Comparison of ENCODE assay signal across 1 cellular context in the genomic region with DNA sequence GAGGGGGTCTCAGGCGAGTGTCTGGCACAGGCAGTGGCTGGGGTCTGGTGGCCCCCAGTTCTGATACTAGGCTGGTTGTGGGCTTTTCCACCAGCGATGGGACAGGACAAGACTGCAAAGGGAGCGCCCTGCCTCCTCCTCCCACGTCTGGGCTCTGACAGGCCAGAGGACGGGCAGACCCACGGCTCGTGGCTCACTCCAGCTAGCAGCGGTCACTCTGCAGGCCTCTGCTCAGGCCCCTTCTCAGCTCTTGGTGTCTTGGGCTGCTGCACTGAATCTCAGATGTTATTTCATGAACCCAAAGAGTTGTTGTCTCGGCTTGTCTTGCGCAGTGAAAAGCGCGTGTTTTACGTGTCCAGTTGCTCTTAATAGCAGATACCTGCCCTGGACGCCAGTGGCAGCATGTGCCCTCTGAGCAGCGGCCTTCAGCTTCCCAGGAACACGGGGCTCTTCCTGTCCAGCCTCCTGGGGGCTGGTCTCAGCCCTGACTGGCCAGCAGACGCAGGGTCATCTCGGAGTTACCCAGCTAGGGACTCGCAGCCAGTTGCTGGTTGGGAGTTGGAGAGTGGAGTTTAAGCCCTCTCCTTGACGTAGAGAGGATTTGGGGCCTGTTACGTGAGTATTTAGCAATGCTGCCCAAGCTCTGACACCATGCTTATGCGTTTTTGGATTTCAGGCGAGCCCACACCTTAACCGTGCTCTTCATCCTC.
TF ChIP-seq lines count a peak whose summit lies in the region.

No MANE protein-coding gene starts in this region.

TF ChIP-seq in A549, 52 proteins besides CTCF, POLR2A, EP300 and RAD21:
- TF ChIP-seq, protein P1, sequence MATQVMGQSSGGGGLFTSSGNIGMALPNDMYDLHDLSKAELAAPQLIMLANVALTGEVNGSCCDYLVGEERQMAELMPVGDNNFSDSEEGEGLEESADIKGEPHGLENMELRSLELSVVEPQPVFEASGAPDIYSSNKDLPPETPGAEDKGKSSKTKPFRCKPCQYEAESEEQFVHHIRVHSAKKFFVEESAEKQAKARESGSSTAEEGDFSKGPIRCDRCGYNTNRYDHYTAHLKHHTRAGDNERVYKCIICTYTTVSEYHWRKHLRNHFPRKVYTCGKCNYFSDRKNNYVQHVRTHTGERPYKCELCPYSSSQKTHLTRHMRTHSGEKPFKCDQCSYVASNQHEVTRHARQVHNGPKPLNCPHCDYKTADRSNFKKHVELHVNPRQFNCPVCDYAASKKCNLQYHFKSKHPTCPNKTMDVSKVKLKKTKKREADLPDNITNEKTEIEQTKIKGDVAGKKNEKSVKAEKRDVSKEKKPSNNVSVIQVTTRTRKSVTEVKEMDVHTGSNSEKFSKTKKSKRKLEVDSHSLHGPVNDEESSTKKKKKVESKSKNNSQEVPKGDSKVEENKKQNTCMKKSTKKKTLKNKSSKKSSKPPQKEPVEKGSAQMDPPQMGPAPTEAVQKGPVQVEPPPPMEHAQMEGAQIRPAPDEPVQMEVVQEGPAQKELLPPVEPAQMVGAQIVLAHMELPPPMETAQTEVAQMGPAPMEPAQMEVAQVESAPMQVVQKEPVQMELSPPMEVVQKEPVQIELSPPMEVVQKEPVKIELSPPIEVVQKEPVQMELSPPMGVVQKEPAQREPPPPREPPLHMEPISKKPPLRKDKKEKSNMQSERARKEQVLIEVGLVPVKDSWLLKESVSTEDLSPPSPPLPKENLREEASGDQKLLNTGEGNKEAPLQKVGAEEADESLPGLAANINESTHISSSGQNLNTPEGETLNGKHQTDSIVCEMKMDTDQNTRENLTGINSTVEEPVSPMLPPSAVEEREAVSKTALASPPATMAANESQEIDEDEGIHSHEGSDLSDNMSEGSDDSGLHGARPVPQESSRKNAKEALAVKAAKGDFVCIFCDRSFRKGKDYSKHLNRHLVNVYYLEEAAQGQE (IDR thresholded peaks at IDR 0.05), result no peak
- TF ChIP-seq, protein P2, sequence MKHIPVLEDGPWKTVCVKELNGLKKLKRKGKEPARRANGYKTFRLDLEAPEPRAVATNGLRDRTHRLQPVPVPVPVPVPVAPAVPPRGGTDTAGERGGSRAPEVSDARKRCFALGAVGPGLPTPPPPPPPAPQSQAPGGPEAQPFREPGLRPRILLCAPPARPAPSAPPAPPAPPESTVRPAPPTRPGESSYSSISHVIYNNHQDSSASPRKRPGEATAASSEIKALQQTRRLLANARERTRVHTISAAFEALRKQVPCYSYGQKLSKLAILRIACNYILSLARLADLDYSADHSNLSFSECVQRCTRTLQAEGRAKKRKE (CRISPR knock-in tag; IDR thresholded peaks at IDR 0.05; ENCODE audit: low read depth), result no peak
- TF ChIP-seq KDM5A (IDR thresholded peaks at IDR 0.05) (no peak), POLR2AphosphoS2 (conservative IDR thresholded peaks at IDR 0.05; ENCODE audit: low read length) (no peak), EHF (CRISPR knock-in tag; IDR thresholded peaks at IDR 0.05) (no peak), RFX5 (IDR thresholded peaks at IDR 0.05) (no peak), FOSB (CRISPR knock-in tag; IDR thresholded peaks at IDR 0.05) (no peak), NR3C1 (IDR thresholded peaks at IDR 0.05) (no peak), TP53 (CRISPR knock-in tag; IDR thresholded peaks at IDR 0.05) (no peak), ZC3H11A (IDR thresholded peaks at IDR 0.05) (no peak), ZSCAN20 (CRISPR knock-in tag; IDR thresholded peaks at IDR 0.05) (no peak)
- TF ChIP-seq, protein P3, sequence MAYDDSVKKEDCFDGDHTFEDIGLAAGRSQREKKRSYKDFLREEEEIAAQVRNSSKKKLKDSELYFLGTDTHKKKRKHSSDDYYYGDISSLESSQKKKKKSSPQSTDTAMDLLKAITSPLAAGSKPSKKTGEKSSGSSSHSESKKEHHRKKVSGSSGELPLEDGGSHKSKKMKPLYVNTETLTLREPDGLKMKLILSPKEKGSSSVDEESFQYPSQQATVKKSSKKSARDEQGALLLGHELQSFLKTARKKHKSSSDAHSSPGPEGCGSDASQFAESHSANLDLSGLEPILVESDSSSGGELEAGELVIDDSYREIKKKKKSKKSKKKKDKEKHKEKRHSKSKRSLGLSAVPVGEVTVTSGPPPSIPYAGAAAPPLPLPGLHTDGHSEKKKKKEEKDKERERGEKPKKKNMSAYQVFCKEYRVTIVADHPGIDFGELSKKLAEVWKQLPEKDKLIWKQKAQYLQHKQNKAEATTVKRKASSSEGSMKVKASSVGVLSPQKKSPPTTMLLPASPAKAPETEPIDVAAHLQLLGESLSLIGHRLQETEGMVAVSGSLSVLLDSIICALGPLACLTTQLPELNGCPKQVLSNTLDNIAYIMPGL (CRISPR knock-in tag; IDR thresholded peaks at IDR 0.05; ENCODE audit: borderline replicate concordance), result no peak
